Comparison of ENCODE assay signal across 18 cellular contexts in the genomic region with DNA sequence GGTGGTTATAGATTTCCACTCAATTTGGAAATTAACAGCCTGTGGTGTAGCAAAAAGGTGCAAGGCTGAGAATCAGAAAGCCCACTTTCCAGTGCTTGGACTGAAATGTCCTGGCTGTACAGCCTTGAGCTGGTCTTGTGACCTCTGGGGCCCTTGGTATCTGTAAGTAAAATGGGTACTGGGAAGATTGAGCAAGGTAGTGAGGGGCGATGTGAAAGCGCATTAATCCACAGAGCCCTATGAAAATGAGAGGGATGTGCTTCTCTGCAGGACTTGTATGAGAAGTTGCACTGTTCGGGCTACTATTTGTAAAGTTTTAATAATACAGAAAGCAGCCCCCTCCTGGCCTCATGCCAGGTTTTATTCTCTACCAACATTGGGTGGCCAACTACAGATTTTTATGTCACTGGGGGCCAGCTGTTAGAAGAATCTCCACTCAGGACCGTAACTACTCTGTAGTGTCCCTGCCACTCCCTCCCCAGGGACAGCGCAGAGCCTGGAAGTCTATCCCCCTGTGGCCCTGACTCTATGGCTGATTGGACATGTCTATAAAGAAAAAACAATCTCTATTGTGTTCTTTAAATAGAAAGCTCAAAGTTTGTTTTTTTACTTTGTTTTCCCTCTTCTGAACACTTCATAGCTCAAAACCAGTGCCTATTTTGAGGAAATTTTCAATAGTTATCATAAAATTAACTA.
A peak's percentile ranks its signal among the peaks of the same experiment; 100 is the strongest.
DNase-seq lines count a peak whose midpoint lies in the region; ATAC-seq, FAIRE-seq and TF ChIP-seq lines count a peak whose summit lies in the region.
"Had no signal": no experiment of that assay in that cellular context is flagged by ENCODE, and none has a peak within 500 bp of the region (broad histone marks: within the 10 kb centered on the region; RNA-seq: fewer than 3 reads in every experiment).

No MANE protein-coding gene starts in this region.

- peak overlapping the region; percentile 53 to 71; a peak in 3 of 6 replicates for H3K27ac ChIP-seq in A549
- H3K27ac ChIP-seq in BLaER1 treated with 17β-estradiol and CSF1 and Interleukin-3, amounts not matched to agents 10 nM and 100 nM, result peak overlapping the region in 1 of 11 experiments; percentile 4; a peak in 1 of 22 replicates
- peak overlapping the region; percentile 92 for H3K27ac ChIP-seq in KOPT-K1 (ENCODE audit: low read depth, low read length, poor library complexity, severe bottlenecking)
- H3K27ac ChIP-seq in substantia nigra (ENCODE audit: low read depth, low read length, poor library complexity, severe bottlenecking), result no peak overlapping the region

- no peak for TF ChIP-seq RAD21 in A549 (conservative IDR thresholded peaks at IDR 0.05 in 1 of 2, IDR thresholded peaks at IDR 0.05 in 1 of 2)

- H3K36me3 Mint-ChIP-seq in activated T-helper 2 cell treated with anti-CD3 and anti-CD28 coated beads, Interferon-gamma antibody, Interleukin-2, Interleukin-4, amounts not matched to agents 10 μg/mL and 5 μg/mL and 100 μg/mL, durations not matched to agents 14 hours and 24 hours and 36 hours (ENCODE audit: low read depth), result peaks cover 11% of the 10 kb centered on the region
- H3K36me3 Mint-ChIP-seq: CD8-positive, alpha-beta T cell had no signal

- no peak overlapping the region for H3K4me3 ChIP-seq in A549
- no peak overlapping the region for H3K4me3 ChIP-seq in BLaER1 treated with 17β-estradiol and CSF1 and Interleukin-3, amounts not matched to agents 10 nM and 100 nM

- peaks cover 0 to 5% (median 0%) of the 10 kb centered on the region in 11 experiments; a peak in 1 of 22 replicates for H4K20me1 ChIP-seq in BLaER1 treated with 17β-estradiol and CSF1 and Interleukin-3, amounts not matched to agents 10 nM and 100 nM

- H3K27me3 Mint-ChIP-seq in activated T-helper 2 cell treated with anti-CD3 and anti-CD28 coated beads, Interferon-gamma antibody, Interleukin-2, Interleukin-4, amounts not matched to agents 10 μg/mL and 5 μg/mL and 100 μg/mL, durations not matched to agents 14 hours and 24 hours and 36 hours (ENCODE audit: low read depth), result no peaks in the 10 kb centered on the region

- peaks cover 36% of the 10 kb centered on the region for H3K4me1 ChIP-seq in A549
- H3K4me1 ChIP-seq in BLaER1 treated with 17β-estradiol and CSF1 and Interleukin-3, amounts not matched to agents 10 nM and 100 nM, result peaks cover 85 to 95% (median 91%) of the 10 kb centered on the region in 10 experiments

- CTCF ChIA-PET in A549 (lab: Yijun Ruan, JAX), result interaction anchor here (0.6 to 1.3 kb wide), 4 partner anchors 13 to 724 kb away, joined by 3 to 5 read pairs (median 4); no protein-coding TSS in a partner anchor

- WGBS in A549 (ENCODE audit: missing lambda C conversion rate), result 98% methylated on average over 5 of the region's 5 CpGs

- no peak overlapping the region; the same call in 2 of the 3 replicates for H3K4me2 ChIP-seq in A549
- peak overlapping the region; percentile 72 to 93 (median 86) for H3K4me2 ChIP-seq in BLaER1 treated with 17β-estradiol and CSF1 and Interleukin-3, amounts not matched to agents 10 nM and 100 nM

- no peak for TF ChIP-seq EP300 in A549 (IDR thresholded peaks at IDR 0.05)

- H3K9ac ChIP-seq in BLaER1 treated with 17β-estradiol and CSF1 and Interleukin-3, amounts not matched to agents 10 nM and 100 nM, result peak overlapping the region in 2 of 11 experiments; percentile 7 to 49; a peak in 1 of 22 replicates

- no peak for FAIRE-seq in A549 (lab: Jason Lieb, UNC)
- FAIRE-seq: G401.6 had no signal

- H3K4me1 Mint-ChIP-seq in activated T-helper 2 cell treated with anti-CD3 and anti-CD28 coated beads, Interferon-gamma antibody, Interleukin-2, Interleukin-4, amounts not matched to agents 10 μg/mL and 5 μg/mL and 100 μg/mL, durations not matched to agents 14 hours and 24 hours and 36 hours (ENCODE audit: low read depth), result peaks cover 72% of the 10 kb centered on the region

- peak overlapping the region; percentile 5 for H3K27ac Mint-ChIP-seq in activated T-helper 2 cell treated with anti-CD3 and anti-CD28 coated beads, Interferon-gamma antibody, Interleukin-2, Interleukin-4, amounts not matched to agents 10 μg/mL and 5 μg/mL and 100 μg/mL, durations not matched to agents 14 hours and 24 hours and 36 hours
- H3K27ac Mint-ChIP-seq: CD8-positive, alpha-beta T cell had no signal

- intact Hi-C loops in activated T-helper 2 cell treated with anti-CD3 and anti-CD28 coated beads, Interferon-gamma antibody, Interleukin-2, Interleukin-4, amounts not matched to agents 10 μg/mL and 5 μg/mL and 100 μg/mL, durations not matched to agents 14 hours and 24 hours and 36 hours (cut with micrococcal nuclease), result loop anchor here (1.0 kb wide), 1 partner anchor 34 kb away; no protein-coding TSS in a partner anchor

- no peaks in the 10 kb centered on the region for H3K36me3 ChIP-seq in BLaER1 treated with 17β-estradiol and CSF1 and Interleukin-3, amounts not matched to agents 10 nM and 100 nM
- no peaks in the 10 kb centered on the region for H3K36me3 ChIP-seq in KOPT-K1 (ENCODE audit: insufficient read depth, low read length)

- H3K27me3 ChIP-seq in BLaER1 treated with 17β-estradiol and CSF1 and Interleukin-3, amounts not matched to agents 10 nM and 100 nM, result no peaks in the 10 kb centered on the region; a peak in 1 of 22 replicates

- no peak for TF ChIP-seq POLR2A in A549 (IDR thresholded peaks at IDR 0.05; ENCODE audit: low read length)

- no peak for TF ChIP-seq CTCF in A549 (IDR thresholded peaks at IDR 0.05)

- ATAC-seq in A549, result no peak
- ATAC-seq: CD8-positive, alpha-beta T cell had no signal

- POLR2A ChIA-PET in A549 (lab: Yijun Ruan, JAX), result interaction anchor here (1.1 kb wide), 1 partner anchor 30 kb away, joined by 3 read pairs; no protein-coding TSS in a partner anchor

- no peaks in the 10 kb centered on the region for H3K9me3 Mint-ChIP-seq in activated T-helper 2 cell treated with anti-CD3 and anti-CD28 coated beads, Interferon-gamma antibody, Interleukin-2, Interleukin-4, amounts not matched to agents 10 μg/mL and 5 μg/mL and 100 μg/mL, durations not matched to agents 14 hours and 24 hours and 36 hours
- H3K9me3 Mint-ChIP-seq: CD8-positive, alpha-beta T cell had no signal

- no peak overlapping the region for H3K4me3 Mint-ChIP-seq in activated T-helper 2 cell treated with anti-CD3 and anti-CD28 coated beads, Interferon-gamma antibody, Interleukin-2, Interleukin-4, amounts not matched to agents 10 μg/mL and 5 μg/mL and 100 μg/mL, durations not matched to agents 14 hours and 24 hours and 36 hours (ENCODE audit: low read depth)
- H3K4me3 Mint-ChIP-seq: CD8-positive, alpha-beta T cell had no signal

- DNase-seq in A549 (ENCODE audit: low read depth in 1 of 2, low spot score in 1 of 2) (no peak), OCI-M1 (lab: John Stamatoyannopoulos, UW) (no peak), NOMO-1 treated with dmso at 0.1 percent for 144 hours (lab: John Stamatoyannopoulos, UW; ENCODE audit: unreplicated experiment) (no peak), substantia nigra (lab: John Stamatoyannopoulos, UW) (no peak)
- no peak for DNase-seq in activated T-helper 2 cell treated with anti-CD3 and anti-CD28 coated beads, Interferon-gamma antibody, Interleukin-2, Interleukin-4, amounts not matched to agents 10 μg/mL and 5 μg/mL and 100 μg/mL, durations not matched to agents 14 hours and 24 hours and 36 hours (ENCODE audit: low spot score)
- DNase-seq: CD8-positive, alpha-beta T cell; DMS79; GOT3; Karpas-422; MM.1S; NCI-H1105 treated with DMSO at 0.1 percent for 48 hours; NCI-H1694 treated with DMSO at 0.1 percent for 48 hours; NCI-H345; NCI-H526; RPMI8226 had no signal

- H3K9me3 ChIP-seq in A549 (no peaks in the 10 kb centered on the region), KOPT-K1 (ENCODE audit: insufficient read depth, low read length, poor library complexity, severe bottlenecking) (no peaks in the 10 kb centered on the region)
- peaks cover 0 to 2% (median 0%) of the 10 kb centered on the region in 11 experiments; a peak in 2 of 22 replicates for H3K9me3 ChIP-seq in BLaER1 treated with 17β-estradiol and CSF1 and Interleukin-3, amounts not matched to agents 10 nM and 100 nM (replicated peaks in 1 of 11)

TF ChIP-seq in A549, 52 proteins besides CTCF, POLR2A, EP300 and RAD21:
- TF ChIP-seq RNF2 (IDR thresholded peaks at IDR 0.05; ENCODE audit: borderline replicate concordance, low read depth) (no peak), NPAS2 (CRISPR knock-in tag; IDR thresholded peaks at IDR 0.05; ENCODE audit: borderline replicate concordance) (no peak), KDM1A (IDR thresholded peaks at IDR 0.05; ENCODE audit: low read depth) (no peak), ZNF302 (CRISPR knock-in tag; IDR thresholded peaks at IDR 0.05) (no peak)
